In the genomic region with DNA sequence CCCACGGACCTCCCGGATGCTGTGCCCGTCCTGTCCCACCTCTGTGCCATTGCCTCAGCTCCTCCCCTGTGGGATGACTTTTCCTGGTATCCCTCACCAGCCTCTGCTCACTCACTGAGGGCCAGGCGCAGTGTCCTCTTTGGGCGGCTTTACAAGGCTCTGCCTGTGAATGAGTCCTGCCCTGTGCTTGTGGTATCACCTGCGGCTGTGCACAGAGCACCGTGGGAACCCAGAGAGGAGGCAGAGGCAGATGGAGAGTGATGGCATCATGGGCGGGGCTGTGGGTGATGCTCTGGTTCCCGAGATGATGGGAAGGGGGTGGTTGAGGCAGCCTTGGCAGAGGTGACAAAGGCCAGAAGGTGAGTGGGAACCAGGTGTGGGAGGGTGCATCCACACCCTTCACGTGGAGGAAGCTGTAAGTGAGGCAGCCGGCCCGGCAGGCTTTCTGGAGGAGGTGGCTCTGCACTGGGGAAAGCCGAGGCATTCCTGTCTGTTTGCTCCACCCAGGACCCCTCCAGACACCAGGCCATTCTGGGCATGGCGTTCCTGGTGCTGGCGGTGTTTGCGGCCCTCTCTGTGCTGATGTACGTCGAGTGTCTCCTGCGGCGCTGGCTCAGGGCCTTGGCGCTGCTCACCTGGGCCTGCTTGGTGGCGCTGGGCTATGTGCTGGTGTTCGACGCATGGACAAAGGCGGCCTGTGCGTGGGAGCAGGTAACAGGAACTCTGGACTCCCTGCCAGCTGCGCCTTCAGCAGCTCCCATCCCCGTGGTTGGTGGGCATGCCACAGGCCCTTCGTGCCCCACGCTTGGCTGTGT, we compare ENCODE assay signal across 1 cellular context.
TF ChIP-seq lines count a peak whose summit lies in the region.

No MANE protein-coding gene starts in this region.

TF ChIP-seq in HepG2, 621 proteins besides CTCF, POLR2A, EP300 and RAD21:
- TF ChIP-seq ATF7-NPFF (CRISPR knock-in tag; IDR thresholded peaks at IDR 0.05; ENCODE audit: low read depth): no peak
- TF ChIP-seq, protein P1, sequence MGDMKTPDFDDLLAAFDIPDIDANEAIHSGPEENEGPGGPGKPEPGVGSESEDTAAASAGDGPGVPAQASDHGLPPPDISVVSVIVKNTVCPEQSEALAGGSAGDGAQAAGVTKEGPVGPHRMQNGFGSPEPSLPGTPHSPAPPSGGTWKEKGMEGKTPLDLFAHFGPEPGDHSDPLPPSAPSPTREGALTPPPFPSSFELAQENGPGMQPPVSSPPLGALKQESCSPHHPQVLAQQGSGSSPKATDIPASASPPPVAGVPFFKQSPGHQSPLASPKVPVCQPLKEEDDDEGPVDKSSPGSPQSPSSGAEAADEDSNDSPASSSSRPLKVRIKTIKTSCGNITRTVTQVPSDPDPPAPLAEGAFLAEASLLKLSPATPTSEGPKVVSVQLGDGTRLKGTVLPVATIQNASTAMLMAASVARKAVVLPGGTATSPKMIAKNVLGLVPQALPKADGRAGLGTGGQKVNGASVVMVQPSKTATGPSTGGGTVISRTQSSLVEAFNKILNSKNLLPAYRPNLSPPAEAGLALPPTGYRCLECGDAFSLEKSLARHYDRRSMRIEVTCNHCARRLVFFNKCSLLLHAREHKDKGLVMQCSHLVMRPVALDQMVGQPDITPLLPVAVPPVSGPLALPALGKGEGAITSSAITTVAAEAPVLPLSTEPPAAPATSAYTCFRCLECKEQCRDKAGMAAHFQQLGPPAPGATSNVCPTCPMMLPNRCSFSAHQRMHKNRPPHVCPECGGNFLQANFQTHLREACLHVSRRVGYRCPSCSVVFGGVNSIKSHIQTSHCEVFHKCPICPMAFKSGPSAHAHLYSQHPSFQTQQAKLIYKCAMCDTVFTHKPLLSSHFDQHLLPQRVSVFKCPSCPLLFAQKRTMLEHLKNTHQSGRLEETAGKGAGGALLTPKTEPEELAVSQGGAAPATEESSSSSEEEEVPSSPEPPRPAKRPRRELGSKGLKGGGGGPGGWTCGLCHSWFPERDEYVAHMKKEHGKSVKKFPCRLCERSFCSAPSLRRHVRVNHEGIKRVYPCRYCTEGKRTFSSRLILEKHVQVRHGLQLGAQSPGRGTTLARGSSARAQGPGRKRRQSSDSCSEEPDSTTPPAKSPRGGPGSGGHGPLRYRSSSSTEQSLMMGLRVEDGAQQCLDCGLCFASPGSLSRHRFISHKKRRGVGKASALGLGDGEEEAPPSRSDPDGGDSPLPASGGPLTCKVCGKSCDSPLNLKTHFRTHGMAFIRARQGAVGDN (CRISPR knock-in tag; IDR thresholded peaks at IDR 0.05): 0 out of 2 replicates have a peak, but pooled peaks have one; percentile 12
- TF ChIP-seq SP4 (CRISPR knock-in tag; IDR thresholded peaks at IDR 0.05): 0 out of 2 replicates have a peak, but pooled peaks have one; percentile 6
- TF ChIP-seq, protein P2, sequence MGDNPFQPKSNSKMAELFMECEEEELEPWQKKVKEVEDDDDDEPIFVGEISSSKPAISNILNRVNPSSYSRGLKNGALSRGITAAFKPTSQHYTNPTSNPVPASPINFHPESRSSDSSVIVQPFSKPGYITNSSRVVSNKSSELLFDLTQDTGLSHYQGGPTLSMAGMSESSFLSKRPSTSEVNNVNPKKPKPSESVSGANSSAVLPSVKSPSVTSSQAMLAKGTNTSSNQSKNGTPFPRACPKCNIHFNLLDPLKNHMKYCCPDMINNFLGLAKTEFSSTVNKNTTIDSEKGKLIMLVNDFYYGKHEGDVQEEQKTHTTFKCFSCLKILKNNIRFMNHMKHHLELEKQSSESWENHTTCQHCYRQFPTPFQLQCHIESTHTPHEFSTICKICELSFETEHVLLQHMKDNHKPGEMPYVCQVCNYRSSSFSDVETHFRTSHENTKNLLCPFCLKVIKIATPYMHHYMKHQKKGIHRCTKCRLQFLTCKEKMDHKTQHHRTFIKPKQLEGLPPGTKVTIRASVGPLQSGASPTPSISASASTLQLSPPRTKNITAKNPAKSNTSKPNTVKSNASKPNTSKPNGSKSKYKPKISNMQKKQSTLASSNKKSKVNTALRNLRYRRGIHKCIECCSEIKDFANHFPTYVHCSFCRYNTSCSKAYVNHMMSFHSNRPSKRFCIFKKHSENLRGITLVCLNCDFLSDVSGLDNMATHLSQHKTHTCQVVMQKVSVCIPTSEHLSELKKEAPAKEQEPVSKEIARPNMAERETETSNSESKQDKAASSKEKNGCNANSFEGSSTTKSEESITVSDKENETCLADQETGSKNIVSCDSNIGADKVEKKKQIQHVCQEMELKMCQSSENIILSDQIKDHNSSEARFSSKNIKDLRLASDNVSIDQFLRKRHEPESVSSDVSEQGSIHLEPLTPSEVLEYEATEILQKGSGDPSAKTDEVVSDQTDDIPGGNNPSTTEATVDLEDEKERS (CRISPR knock-in tag; IDR thresholded peaks at IDR 0.05): no peak
- TF ChIP-seq CENPT (CRISPR knock-in tag; IDR thresholded peaks at IDR 0.05; ENCODE audit: low read depth): 0 out of 2 replicates have a peak, but pooled peaks have one; percentile 5
